Comparison of ENCODE assay signal across 1 cellular context in genomic region chr6:138403801-138404665, GRCh38.
TF ChIP-seq lines count a peak whose summit lies in the region.

A gene with protein sequence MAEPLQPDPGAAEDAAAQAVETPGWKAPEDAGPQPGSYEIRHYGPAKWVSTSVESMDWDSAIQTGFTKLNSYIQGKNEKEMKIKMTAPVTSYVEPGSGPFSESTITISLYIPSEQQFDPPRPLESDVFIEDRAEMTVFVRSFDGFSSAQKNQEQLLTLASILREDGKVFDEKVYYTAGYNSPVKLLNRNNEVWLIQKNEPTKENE (plus strand): TSS chr6:138404223. CDS start chr6:138404496, 273 bp downstream.

TF ChIP-seq in K562, 482 proteins besides CTCF, POLR2A, EP300 and RAD21 (continued from another document):
- TF ChIP-seq, protein P1, sequence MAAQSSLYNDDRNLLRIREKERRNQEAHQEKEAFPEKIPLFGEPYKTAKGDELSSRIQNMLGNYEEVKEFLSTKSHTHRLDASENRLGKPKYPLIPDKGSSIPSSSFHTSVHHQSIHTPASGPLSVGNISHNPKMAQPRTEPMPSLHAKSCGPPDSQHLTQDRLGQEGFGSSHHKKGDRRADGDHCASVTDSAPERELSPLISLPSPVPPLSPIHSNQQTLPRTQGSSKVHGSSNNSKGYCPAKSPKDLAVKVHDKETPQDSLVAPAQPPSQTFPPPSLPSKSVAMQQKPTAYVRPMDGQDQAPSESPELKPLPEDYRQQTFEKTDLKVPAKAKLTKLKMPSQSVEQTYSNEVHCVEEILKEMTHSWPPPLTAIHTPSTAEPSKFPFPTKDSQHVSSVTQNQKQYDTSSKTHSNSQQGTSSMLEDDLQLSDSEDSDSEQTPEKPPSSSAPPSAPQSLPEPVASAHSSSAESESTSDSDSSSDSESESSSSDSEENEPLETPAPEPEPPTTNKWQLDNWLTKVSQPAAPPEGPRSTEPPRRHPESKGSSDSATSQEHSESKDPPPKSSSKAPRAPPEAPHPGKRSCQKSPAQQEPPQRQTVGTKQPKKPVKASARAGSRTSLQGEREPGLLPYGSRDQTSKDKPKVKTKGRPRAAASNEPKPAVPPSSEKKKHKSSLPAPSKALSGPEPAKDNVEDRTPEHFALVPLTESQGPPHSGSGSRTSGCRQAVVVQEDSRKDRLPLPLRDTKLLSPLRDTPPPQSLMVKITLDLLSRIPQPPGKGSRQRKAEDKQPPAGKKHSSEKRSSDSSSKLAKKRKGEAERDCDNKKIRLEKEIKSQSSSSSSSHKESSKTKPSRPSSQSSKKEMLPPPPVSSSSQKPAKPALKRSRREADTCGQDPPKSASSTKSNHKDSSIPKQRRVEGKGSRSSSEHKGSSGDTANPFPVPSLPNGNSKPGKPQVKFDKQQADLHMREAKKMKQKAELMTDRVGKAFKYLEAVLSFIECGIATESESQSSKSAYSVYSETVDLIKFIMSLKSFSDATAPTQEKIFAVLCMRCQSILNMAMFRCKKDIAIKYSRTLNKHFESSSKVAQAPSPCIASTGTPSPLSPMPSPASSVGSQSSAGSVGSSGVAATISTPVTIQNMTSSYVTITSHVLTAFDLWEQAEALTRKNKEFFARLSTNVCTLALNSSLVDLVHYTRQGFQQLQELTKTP (IDR thresholded peaks at IDR 0.05; ENCODE audit: low read depth in 1 of 2, partially characterized antibody in 2 of 2): no peak
- no peak for TF ChIP-seq KLF16 (IDR thresholded peaks at IDR 0.05)
- peak; percentile 66 to 91; a peak in 3 of 4 replicates for TF ChIP-seq NONO (IDR thresholded peaks at IDR 0.05; ENCODE audit: low read depth in 2 of 2, low read length in 1 of 2)
- no peak for TF ChIP-seq COPS2 (conservative IDR thresholded peaks at IDR 0.05)
- TF ChIP-seq, protein P2, sequence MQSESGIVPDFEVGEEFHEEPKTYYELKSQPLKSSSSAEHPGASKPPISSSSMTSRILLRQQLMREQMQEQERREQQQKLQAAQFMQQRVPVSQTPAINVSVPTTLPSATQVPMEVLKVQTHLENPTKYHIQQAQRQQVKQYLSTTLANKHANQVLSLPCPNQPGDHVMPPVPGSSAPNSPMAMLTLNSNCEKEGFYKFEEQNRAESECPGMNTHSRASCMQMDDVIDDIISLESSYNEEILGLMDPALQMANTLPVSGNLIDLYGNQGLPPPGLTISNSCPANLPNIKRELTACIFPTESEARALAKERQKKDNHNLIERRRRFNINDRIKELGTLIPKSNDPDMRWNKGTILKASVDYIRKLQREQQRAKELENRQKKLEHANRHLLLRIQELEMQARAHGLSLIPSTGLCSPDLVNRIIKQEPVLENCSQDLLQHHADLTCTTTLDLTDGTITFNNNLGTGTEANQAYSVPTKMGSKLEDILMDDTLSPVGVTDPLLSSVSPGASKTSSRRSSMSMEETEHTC (IDR thresholded peaks at IDR 0.05): 0 out of 2 replicates have a peak, but pooled peaks have one; percentile 25
